In genomic region chr18:7766383-7766782, GRCh38 we compare ENCODE assay signal across 15 cellular contexts.
"Had no signal": no experiment of that assay in that cellular context is flagged by ENCODE, and none has a peak within 500 bp of the region (broad histone marks: within the 10 kb centered on the region; RNA-seq: fewer than 3 reads in every experiment).

No MANE protein-coding gene starts in this region.

- ATAC-seq: activated naive CD4-positive, alpha-beta T cell treated with anti-CD3 and anti-CD28 coated beads, Interleukin-2, amount 50 U/mL, for 72 hours; body of pancreas; effector memory CD8-positive, alpha-beta T cell; left lobe of liver had no signal

- H3K9me3 ChIP-seq: body of pancreas, tibial nerve had no signal

- H3K27ac ChIP-seq: body of pancreas, tibial nerve had no signal

- H3K4me3 ChIP-seq: body of pancreas, tibial nerve had no signal

- H3K27me3 ChIP-seq: body of pancreas, tibial nerve had no signal

- DNase-seq: activated CD4-positive, alpha-beta T cell treated with anti-CD3 and anti-CD28 coated beads, Interleukin-2, amount 50 U/mL, for 4 hours; activated CD4-positive, CD25-positive, alpha-beta regulatory T cell treated with anti-CD3 and anti-CD28 coated beads, Interleukin-2, amount 50 U/mL, for 72 hours; activated effector memory CD4-positive, alpha-beta T cell treated with Interleukin-2 at 50 U/mL for 16 hours; activated T-cell treated with anti-CD3 and anti-CD28 coated beads, Interleukin-2, amount 50 U/mL, for 1 hour; amniotic stem cell; body of pancreas; effector memory CD8-positive, alpha-beta T cell; erythroblast; mesendoderm; stimulated activated CD4-positive, alpha-beta T cell treated with anti-CD3 and anti-CD28 coated beads, Interleukin-15, amount 100 ng/mL, for 24 hours; stimulated activated CD4-positive, alpha-beta T cell treated with anti-CD3 and anti-CD28 coated beads, Interleukin-4, amount 100 ng/mL, for 4 hours; SW 1271 had no signal

- H3K36me3 ChIP-seq: tibial nerve had no signal
